Comparison of ENCODE assay signal across 9 cellular contexts in genomic region chr10:125865120-125865519, GRCh38. TPM values are rescaled to one million over a fixed set of nuclear protein-coding genes. Genes with fewer than 3 reads are reported as not detected.
"Had no signal": no experiment of that assay in that cellular context is flagged by ENCODE, and none has a peak within 500 bp of the region (broad histone marks: within the 10 kb centered on the region; RNA-seq: fewer than 3 reads in every experiment).

No MANE protein-coding gene starts in this region.

- DNase-seq: H9, HCEC 1CT, Karpas-422, KBM-7 had no signal

- H3K27ac ChIP-seq: KMS-11 had no signal

- H2AFZ ChIP-seq: GM23338 had no signal

- H3K9ac ChIP-seq: KMS-11 had no signal

- FAIRE-seq: H1, H54, HTR-8/SVneo had no signal

- ATAC-seq: GM23338 had no signal

- H3K4me3 ChIP-seq: GM23338 had no signal

- H3K4me2 ChIP-seq: GM23338, KMS-11 had no signal

RNA-seq across cellular contexts. Expression of gene FANK1, which starts 31.2 kb away (rescaled TPM):
- total RNA-seq: H1 had no signal
